In the genomic region with DNA sequence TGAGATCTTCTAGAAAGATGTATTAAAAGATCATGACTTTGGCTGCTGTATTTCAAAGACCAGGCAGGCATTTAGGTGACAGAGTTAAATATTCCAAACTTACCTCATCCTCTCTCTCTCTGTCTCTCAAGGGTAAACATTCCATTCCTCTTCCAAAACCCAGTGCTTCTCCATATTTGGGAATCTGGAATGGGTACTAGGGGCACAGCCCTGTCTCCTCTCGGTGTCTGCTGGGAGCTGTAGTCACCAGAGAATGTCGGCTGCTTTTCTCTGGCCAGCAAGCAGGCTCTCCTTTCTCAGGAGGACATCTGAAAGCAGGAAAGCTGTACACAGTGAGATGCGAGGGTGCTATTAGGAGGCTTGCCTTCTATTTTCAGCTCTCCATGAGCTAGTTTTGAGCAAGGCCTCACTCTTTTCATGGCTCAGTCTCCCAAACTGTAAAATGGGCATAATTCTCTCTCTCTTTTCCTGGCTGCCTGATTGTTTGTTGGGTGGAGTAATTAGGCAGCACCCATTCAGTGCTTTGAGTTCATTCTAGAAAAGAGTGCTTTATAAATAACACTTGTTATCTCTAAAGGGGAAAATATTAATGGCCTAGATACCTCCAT, we compare ENCODE assay signal across 1 cellular context.
TF ChIP-seq lines count a peak whose summit lies in the region.

No MANE protein-coding gene starts in this region.

TF ChIP-seq in K562, 482 proteins besides CTCF, POLR2A, EP300 and RAD21:
- TF ChIP-seq ELF2 (CRISPR knock-in tag; IDR thresholded peaks at IDR 0.05) = no peak
- peak; percentile 86 for TF ChIP-seq RBM25 (IDR thresholded peaks at IDR 0.05; ENCODE audit: low read depth, low read length, severe bottlenecking)
TF ChIP-seq in K562: peak in this region for 1.
